In genomic region chr12:7210642-7211151, GRCh38 we compare ENCODE assay signal across 20 cellular contexts. TPM values are rescaled to one million over a fixed set of nuclear protein-coding genes. Genes with fewer than 3 reads are reported as not detected.
DNase-seq lines count a peak whose midpoint lies in the region; ATAC-seq, FAIRE-seq and TF ChIP-seq lines count a peak whose summit lies in the region.
"Had no signal": no experiment of that assay in that cellular context is flagged by ENCODE, and none has a peak within 500 bp of the region (broad histone marks: within the 10 kb centered on the region; RNA-seq: fewer than 3 reads in every experiment).

No MANE protein-coding gene starts in this region.

- FAIRE-seq in HTR-8/SVneo (lab: Jason Lieb, UNC), result peak; percentile 48
- FAIRE-seq: RCC 7860 had no signal

- H3K27ac Mint-ChIP-seq in Caco-2 (ENCODE audit: unreplicated experiment) (no peak overlapping the region), endothelial cell (ENCODE audit: unreplicated experiment) (peak overlapping the region; percentile 42), immature natural killer cell (no peak overlapping the region)
- H3K27ac Mint-ChIP-seq: B cell; CD4-positive, alpha-beta T cell; HFFc6; IgD-negative memory B cell had no signal

- POLR2A ChIA-PET in Caco-2 (lab: Charles Lee), result no interaction called here

- 0 out of 2 replicates have a peak, but pooled peaks cover 5% of the 10 kb centered on the region for H3K9me3 ChIP-seq in Caco-2
- H3K9me3 ChIP-seq in right lobe of liver, result no peaks in the 10 kb centered on the region

- H3K36me3 Mint-ChIP-seq in Caco-2 (ENCODE audit: insufficient read depth, unreplicated experiment), result peaks cover 72% of the 10 kb centered on the region
- H3K36me3 Mint-ChIP-seq in endothelial cell (ENCODE audit: low read depth, unreplicated experiment), result peaks cover 49% of the 10 kb centered on the region
- H3K36me3 Mint-ChIP-seq in immature natural killer cell, result peaks cover 53 to 62% (median 60%) of the 10 kb centered on the region in 3 donors

- H3K9me3 Mint-ChIP-seq in Caco-2 (ENCODE audit: unreplicated experiment), result no peaks in the 10 kb centered on the region
- H3K9me3 Mint-ChIP-seq in endothelial cell (ENCODE audit: unreplicated experiment), result no peaks in the 10 kb centered on the region
- peaks cover 0 to 11% (median 5%) of the 10 kb centered on the region in 6 donors for H3K9me3 Mint-ChIP-seq in immature natural killer cell

- TSS peak; percentile 83 for BruUV-seq in Caco-2 (replicated peaks; lab: Mats Ljungman, UMichigan)

- H3K4me3 Mint-ChIP-seq in Caco-2 (ENCODE audit: unreplicated experiment) (no peak overlapping the region), endothelial cell (ENCODE audit: unreplicated experiment) (peak overlapping the region; percentile 44), immature natural killer cell (no peak overlapping the region)
- H3K4me3 Mint-ChIP-seq: B cell; CD4-positive, alpha-beta T cell; HFFc6; IgD-negative memory B cell had no signal

- no peaks in the 10 kb centered on the region for H3K4me1 Mint-ChIP-seq in Caco-2 (ENCODE audit: low read depth, unreplicated experiment)
- H3K4me1 Mint-ChIP-seq in endothelial cell (ENCODE audit: unreplicated experiment), result peaks cover 19% of the 10 kb centered on the region
- H3K4me1 Mint-ChIP-seq in immature natural killer cell, result no peaks in the 10 kb centered on the region

- no peak for TF ChIP-seq CTCF in Caco-2 (IDR thresholded peaks at IDR 0.05; ENCODE audit: insufficient read depth in 1 of 2, low read depth in 1 of 2, low read length in 1 of 2, severe bottlenecking in 1 of 2, unreplicated experiment in 1 of 2)
- TF ChIP-seq CTCF in endothelial cell (IDR thresholded peaks at IDR 0.05; ENCODE audit: unreplicated experiment), result no peak
- no peak for TF ChIP-seq CTCF in right lobe of liver (IDR thresholded peaks at IDR 0.05)

- no peaks in the 10 kb centered on the region for H3K4me1 ChIP-seq in Caco-2
- no peaks in the 10 kb centered on the region for H3K4me1 ChIP-seq in right lobe of liver

- intact Hi-C loops in Caco-2 (cut with micrococcal nuclease; ENCODE audit: unreplicated experiment) (no loop called here), right lobe of liver (cut with DNase I) (loop anchor here in 1 of 2 donors (10.0 kb wide), 1 partner anchor 254 kb away; no protein-coding TSS in a partner anchor)

- H3K27me3 ChIP-seq in Caco-2 (replicated peaks; ENCODE audit: control insufficient read depth, insufficient read depth, low read length) (no peaks in the 10 kb centered on the region), right lobe of liver (no peaks in the 10 kb centered on the region)

- H3K4me3 ChIP-seq in Caco-2 (ENCODE audit: low read depth, low read length) (no peak overlapping the region), right lobe of liver (no peak overlapping the region)

- H3K36me3 ChIP-seq in Caco-2 (ENCODE audit: control insufficient read depth, insufficient read depth, low read length), result peaks cover 5% of the 10 kb centered on the region; the same call in 1 of the 2 replicates
- peaks cover 0 to 26% (median 12%) of the 10 kb centered on the region in 4 donors for H3K36me3 ChIP-seq in right lobe of liver

- no peak for TF ChIP-seq POLR2A in right lobe of liver (IDR thresholded peaks at IDR 0.05)

- CTCF ChIA-PET in Caco-2 (lab: Charles Lee), result no interaction called here

- no peak overlapping the region for H3K27ac ChIP-seq in right lobe of liver

- 52% methylated on average over 5 of the region's 6 CpGs for WGBS in right lobe of liver (ENCODE audit: insufficient coverage, low coverage, low lambda C conversion rate, missing lambda C conversion rate)

- no peak for DNase-seq in Caco-2
- no peak for DNase-seq in HTR-8/SVneo (ENCODE audit: insufficient read length, low spot score)
- DNase-seq in endothelial cell (ENCODE audit: low spot score), result no peak
- peak; percentile 31 to 78 (median 70) for DNase-seq in right lobe of liver
- no peak for DNase-seq in immature natural killer cell
- DNase-seq in NK-92 treated with Interleukin-12 subunit alpha and Interleukin-12 subunit beta, amount 100 ng/mL, for 24 hours (lab: John Stamatoyannopoulos, UW), result no peak
- no peak for DNase-seq in NCI-H2227 treated with DMSO at 0.1 percent for 48 hours (lab: John Stamatoyannopoulos, UW)
- DNase-seq: ACHN; Calu3; CD4-positive, alpha-beta T cell; DMS53; HFFc6; NCI-H1436 treated with DMSO at 0.1 percent for 48 hours; NCI-H2081; NCI-H510A; NCI-H774; SHP77 had no signal

- ATAC-seq in right lobe of liver, result peak; percentile 76 to 91 (median 80)

- H3K27me3 Mint-ChIP-seq in Caco-2 (ENCODE audit: insufficient read depth, unreplicated experiment) (no peaks in the 10 kb centered on the region), endothelial cell (ENCODE audit: unreplicated experiment) (peaks cover 8% of the 10 kb centered on the region), immature natural killer cell (ENCODE audit: low read depth in 3 of 3) (peaks cover 0 to 2% (median 1%) of the 10 kb centered on the region in 3 donors)
- H3K27me3 Mint-ChIP-seq: B cell; CD4-positive, alpha-beta T cell; IgD-negative memory B cell had no signal

RNA-seq across cellular contexts. Expression of gene PEX5, which starts 21.2 kb away (rescaled TPM):
- total RNA-seq in Caco-2 (2022), result 74.5 and 82.7 TPM in 2 replicates
- 22.2 TPM for total RNA-seq in endothelial cell (ENCODE audit: unreplicated experiment)
- 10 to 100 TPM; 28.7 to 43.9 (median 36.2) TPM for total RNA-seq in right lobe of liver
- 10 to 100 TPM; 11.9 to 22.6 (median 17.1) TPM for polyA plus RNA-seq in immature natural killer cell

Comparison
In these comparisons a context has a peak if more than half of its experiments do, and no peak if none do; other contexts are left out.
1. DNase-seq: peak in right lobe of liver (3 of 3); none in Caco-2 (0 of 2), HTR-8/SVneo (single experiment), endothelial cell (single experiment), immature natural killer cell (0 of 3), NK-92 treated with Interleukin-12 subunit alpha and Interleukin-12 subunit beta, amount 100 ng/mL, for 24 hours (single experiment) and NCI-H2227 treated with DMSO at 0.1 percent for 48 hours (single experiment).